Comparison of ENCODE assay signal across 19 cellular contexts in genomic region chrX:49066278-49066677, GRCh38. TPM values are rescaled to one million over a fixed set of nuclear protein-coding genes. Genes with fewer than 3 reads are reported as not detected.
DNase-seq lines count a peak whose midpoint lies in the region; ATAC-seq, FAIRE-seq and TF ChIP-seq lines count a peak whose summit lies in the region.
"Had no signal": no experiment of that assay in that cellular context is flagged by ENCODE, and none has a peak within 500 bp of the region (broad histone marks: within the 10 kb centered on the region; RNA-seq: fewer than 3 reads in every experiment).

No MANE protein-coding gene starts in this region.

- H3K4me3 ChIP-seq in HepG2 (replicated peaks in 1 of 3; ENCODE audit: insufficient read depth in 1 of 3, low read depth in 2 of 3, low read length in 3 of 3) (no peak overlapping the region), right lobe of liver (no peak overlapping the region), WERI-Rb-1 (ENCODE audit: low read depth, low read length) (no peak overlapping the region), osteoblast (ENCODE audit: insufficient read depth, low read length) (no peak overlapping the region), PC-9 (no peak overlapping the region)
- H3K4me3 ChIP-seq: HAP-1 had no signal

- ATAC-seq in HepG2 (no peak), right lobe of liver (no peak)

- TF ChIP-seq CTCF in HepG2 (CRISPR knock-in tag; IDR thresholded peaks at IDR 0.05) (no peak), right lobe of liver (IDR thresholded peaks at IDR 0.05) (no peak), WERI-Rb-1 (IDR thresholded peaks at IDR 0.05; ENCODE audit: low read depth, low read length) (no peak), osteoblast (IDR thresholded peaks at IDR 0.05; ENCODE audit: extremely low read depth, low read depth, low read length) (no peak), PC-9 (conservative IDR thresholded peaks at IDR 0.05) (no peak)

- TF ChIP-seq EP300 in HepG2 (IDR thresholded peaks at IDR 0.05; ENCODE audit: low read depth in 2 of 2, low read length in 2 of 2) (no peak), HepG2 (CRISPR knock-in tag; IDR thresholded peaks at IDR 0.05; ENCODE audit: borderline replicate concordance) (no peak)

- intact Hi-C loops in HepG2 (cut with micrococcal nuclease; ENCODE audit: unreplicated experiment): no loop called here
- intact Hi-C loops in right lobe of liver (cut with DNase I): no loop called here
- intact Hi-C loops in PC-9 (cut with micrococcal nuclease; ENCODE audit: unreplicated experiment): no loop called here

- no peaks in the 10 kb centered on the region for H3K9me2 ChIP-seq in PC-9 (ENCODE audit: insufficient read depth)

- H2AFZ ChIP-seq in HepG2 (ENCODE audit: low read length) (no peak overlapping the region), osteoblast (ENCODE audit: low read length) (no peak overlapping the region), PC-9 (no peak overlapping the region)

- BruUV-seq in HepG2 (replicated peaks; lab: Mats Ljungman, UMichigan) (no TSS peak), PC-9 (replicated peaks; lab: Mats Ljungman, UMichigan) (no TSS peak)

- H3K36me3 ChIP-seq in HepG2 (replicated peaks in 1 of 2; ENCODE audit: control insufficient read depth in 1 of 2, insufficient read depth in 2 of 2, low read length in 2 of 2) (no peaks in the 10 kb centered on the region; a peak in 2 of 5 replicates), right lobe of liver (no peaks in the 10 kb centered on the region), WERI-Rb-1 (no peaks in the 10 kb centered on the region), osteoblast (ENCODE audit: insufficient read depth, low read length) (peaks cover 3% of the 10 kb centered on the region), PC-9 (ENCODE audit: low read depth) (no peaks in the 10 kb centered on the region)
- H3K36me3 ChIP-seq: HAP-1 had no signal

- no peaks in the 10 kb centered on the region for H3K79me2 ChIP-seq in HepG2 (ENCODE audit: insufficient read depth, low read length)
- peaks cover 5% of the 10 kb centered on the region for H3K79me2 ChIP-seq in osteoblast (ENCODE audit: insufficient read depth, low read length)
- H3K79me2 ChIP-seq in PC-9 (ENCODE audit: low read depth): no peaks in the 10 kb centered on the region

- TF ChIP-seq RAD21 in HepG2 (CRISPR knock-in tag; IDR thresholded peaks at IDR 0.05): no peak

- H3K4me1 ChIP-seq in HepG2 (ENCODE audit: insufficient read depth, low read length): peaks cover 12% of the 10 kb centered on the region
- no peaks in the 10 kb centered on the region for H3K4me1 ChIP-seq in right lobe of liver
- no peaks in the 10 kb centered on the region for H3K4me1 ChIP-seq in osteoblast (ENCODE audit: insufficient read depth, low read length)
- no peaks in the 10 kb centered on the region for H3K4me1 ChIP-seq in PC-9 (replicated peaks; ENCODE audit: insufficient read depth)
- H3K4me1 ChIP-seq: HAP-1 had no signal

- TF ChIP-seq POLR2A in HepG2 (IDR thresholded peaks at IDR 0.05; ENCODE audit: insufficient read depth in 1 of 2, low read depth in 2 of 2, low read length in 2 of 2) (no peak), right lobe of liver (IDR thresholded peaks at IDR 0.05) (no peak)

- no peak overlapping the region for H3K9ac ChIP-seq in HepG2 (ENCODE audit: insufficient read depth, low read depth, low read length)

- H4K20me1 ChIP-seq in HepG2 (ENCODE audit: insufficient read depth, low read length) (no peaks in the 10 kb centered on the region), osteoblast (ENCODE audit: insufficient read depth, low read length) (no peaks in the 10 kb centered on the region), PC-9 (ENCODE audit: insufficient read depth) (no peaks in the 10 kb centered on the region)

- DNase-seq in HepG2 (ENCODE audit: low spot score): no peak
- no peak for DNase-seq in right lobe of liver
- no peak for DNase-seq in WERI-Rb-1
- DNase-seq in osteoblast (ENCODE audit: insufficient read length, low spot score, missing footprints): peak; percentile 89
- DNase-seq in PC-9: no peak
- no peak for DNase-seq in occipital lobe (lab: John Stamatoyannopoulos, UW)
- DNase-seq: C1 segment of cervical spinal cord; Calu3; CD4-positive, alpha-beta memory T cell; COR-L47; DMS53; DMS79 treated with DMSO at 0.1 percent for 48 hours; GF-D8; GOT3 had no signal

- FAIRE-seq in HepG2 (lab: Jason Lieb, UNC): no peak
- FAIRE-seq: GM12891, GM18507, H54 had no signal

- H3K27me3 ChIP-seq in HepG2 (ENCODE audit: control insufficient read depth in 1 of 2, insufficient read depth in 2 of 2, low read length in 2 of 2): no peaks in the 10 kb centered on the region
- no peaks in the 10 kb centered on the region for H3K27me3 ChIP-seq in right lobe of liver
- H3K27me3 ChIP-seq in WERI-Rb-1 (ENCODE audit: insufficient read depth, low read depth, severe bottlenecking): peaks cover 3% of the 10 kb centered on the region
- H3K27me3 ChIP-seq in osteoblast (ENCODE audit: insufficient read depth, low read length): no peaks in the 10 kb centered on the region
- no peaks in the 10 kb centered on the region for H3K27me3 ChIP-seq in PC-9 (ENCODE audit: insufficient read depth, low read depth)

- H3K4me2 ChIP-seq in HepG2 (ENCODE audit: low read depth, low read length) (no peak overlapping the region), osteoblast (ENCODE audit: insufficient read depth, low read length) (no peak overlapping the region), PC-9 (no peak overlapping the region)

- H3K27ac ChIP-seq in HepG2 (ENCODE audit: extremely low read length, insufficient read depth, low read length) (no peak overlapping the region), right lobe of liver (no peak overlapping the region), WERI-Rb-1 (peak overlapping the region; percentile 32; the same call in 1 of the 2 replicates), osteoblast (ENCODE audit: low read depth, low read length) (no peak overlapping the region), PC-9 (no peak overlapping the region)

- in situ Hi-C loops in HepG2 (cut with HindIII; ENCODE audit: extremely low pct_ligation_motif_present, low pct_unique_long_range_greater_than_20kb): no loop called here

- POLR2A ChIA-PET in HepG2 (lab: Yijun Ruan, JAX) (no interaction called here), PC-9 (lab: Charles Lee; ENCODE audit: unreplicated experiment) (no interaction called here)

- H3K9me3 ChIP-seq in HepG2 (ENCODE audit: low read length): no peaks in the 10 kb centered on the region
- H3K9me3 ChIP-seq in right lobe of liver: no peaks in the 10 kb centered on the region
- no peaks in the 10 kb centered on the region for H3K9me3 ChIP-seq in WERI-Rb-1 (ENCODE audit: severe bottlenecking)
- no peaks in the 10 kb centered on the region for H3K9me3 ChIP-seq in osteoblast (ENCODE audit: low read depth, low read length)
- no peaks in the 10 kb centered on the region for H3K9me3 ChIP-seq in PC-9 (ENCODE audit: insufficient read depth, low read depth)
- H3K9me3 ChIP-seq: HAP-1 had no signal

- CTCF ChIA-PET in HepG2 (lab: Yijun Ruan, JAX; ENCODE audit: low intra/inter-chr PET ratio, low total read pairs) (no interaction called here), PC-9 (lab: Charles Lee) (no interaction called here)

- 100% methylated on average over 2 of the region's 2 CpGs for WGBS in HepG2 (ENCODE audit: low lambda C conversion rate)
- 63% methylated on average over 2 of the region's 2 CpGs for WGBS in right lobe of liver (ENCODE audit: insufficient coverage, low coverage, low lambda C conversion rate, missing lambda C conversion rate)

- H3F3A ChIP-seq in PC-9 (ENCODE audit: insufficient read depth, low read depth): no peaks in the 10 kb centered on the region

RNA-seq across cellular contexts. Expression of gene CCDC120, which starts 7.5 kb away (rescaled TPM):
- total RNA-seq in HepG2 (2016; rRNA removed; fragmentation: Illumina TruSeq; extraction: Trizol) (0.89 and 1.3 TPM in 2 replicates), right lobe of liver (10 to 100 TPM in 1 of 6 experiments, 1 to 10 TPM in 5; 3.3 to 12.1 (median 4.5) TPM), osteoblast (1.1 and 1.2 TPM in 2 replicates), PC-9 (2021) (20.6 and 23.9 TPM in 2 replicates), occipital lobe (2.0 TPM)
- 0.30 and 0.44 TPM in 2 replicates for total RNA-seq in HepG2 (2016; cell fraction: cytosol; rRNA removed; fragmentation: Illumina TruSeq; extraction: Trizol; ENCODE audit: low read depth)
- total RNA-seq in HepG2 (2016; cell fraction: insoluble cytoplasmic fraction; rRNA removed; fragmentation: Illumina TruSeq; extraction: Trizol): 0.61 and 1.2 TPM in 2 replicates
- 0.83 and 0.90 TPM in 2 replicates for total RNA-seq in HepG2 (2016; cell fraction: membrane; rRNA removed; fragmentation: Illumina TruSeq; extraction: Trizol)
- total RNA-seq in HepG2 (2016; cell fraction: nucleus; rRNA removed; fragmentation: Illumina TruSeq; extraction: Trizol): 1.0 and 2.0 TPM in 2 replicates
- polyA plus RNA-seq in HepG2 (2011; rRNA removed): 3.2 and 3.7 TPM in 2 replicates
- 1.7 and 2.1 TPM in 2 replicates for polyA plus RNA-seq in HepG2 (2011; cell fraction: cytosol; rRNA removed)
- polyA plus RNA-seq in HepG2 (2011; cell fraction: nucleus; rRNA removed): 11.3 and 13.0 TPM in 2 replicates
- 3.2 and 3.9 TPM in 2 replicates for polyA plus RNA-seq in HepG2 (2012)
- 0.15 and 0.16 TPM in 2 replicates for polyA plus RNA-seq in HepG2 (2016; cell fraction: cytosol; fragmentation: Illumina TruSeq; extraction: Trizol; ENCODE audit: low read depth)
- 2.4 and 3.0 TPM in 2 replicates for polyA plus RNA-seq in HepG2 (2016; cell fraction: insoluble cytoplasmic fraction; fragmentation: Illumina TruSeq; extraction: Trizol; ENCODE audit: low read depth)
- 0.78 and 1.0 TPM in 2 replicates for polyA plus RNA-seq in HepG2 (2016; cell fraction: membrane; fragmentation: Illumina TruSeq; extraction: Trizol; ENCODE audit: low read depth)
- polyA plus RNA-seq in HepG2 (2016; cell fraction: nucleus; fragmentation: Illumina TruSeq; extraction: Trizol; ENCODE audit: insufficient read depth, low read depth): 7.3 TPM in 2 replicates
- polyA minus RNA-seq in HepG2 (2011; rRNA and poly(A)+ RNA removed; ENCODE audit: low replicate concordance): 3.1 and 4.9 TPM in 2 replicates
- 1.3 and 1.4 TPM in 2 replicates for polyA minus RNA-seq in HepG2 (2011; cell fraction: cytosol; rRNA and poly(A)+ RNA removed)
- polyA minus RNA-seq in HepG2 (2011; cell fraction: nucleus; rRNA and poly(A)+ RNA removed): 2.8 and 4.2 TPM in 2 replicates
- total RNA-seq: A172 had no signal

RNA-seq across cellular contexts. Expression of gene PRAF2, which starts 7.5 kb away (rescaled TPM):
- total RNA-seq in HepG2 (2016; rRNA removed; fragmentation: Illumina TruSeq; extraction: Trizol) (0.33 TPM in 1 of 2 replicates, not detected in the other), right lobe of liver (10 to 100 TPM in 1 of 6 experiments, 1 to 10 TPM in 5; 3.1 to 11.2 (median 5.1) TPM), osteoblast (12.3 and 15.6 TPM in 2 replicates), PC-9 (2021) (12.8 and 17.6 TPM in 2 replicates), occipital lobe (3.0 TPM)
- total RNA-seq in HepG2 (2016; cell fraction: cytosol; rRNA removed; fragmentation: Illumina TruSeq; extraction: Trizol; ENCODE audit: low read depth): not detected in 2 replicates
- 0.37 TPM in 1 of 2 replicates, not detected in the other for total RNA-seq in HepG2 (2016; cell fraction: insoluble cytoplasmic fraction; rRNA removed; fragmentation: Illumina TruSeq; extraction: Trizol)
- not detected in 2 replicates for total RNA-seq in HepG2 (2016; cell fraction: membrane; rRNA removed; fragmentation: Illumina TruSeq; extraction: Trizol)
- 1.0 TPM in 1 of 2 replicates, not detected in the other for total RNA-seq in HepG2 (2016; cell fraction: nucleus; rRNA removed; fragmentation: Illumina TruSeq; extraction: Trizol)
- polyA plus RNA-seq in HepG2 (2011; rRNA removed): 2.6 and 4.3 TPM in 2 replicates
- 0.94 and 1.1 TPM in 2 replicates for polyA plus RNA-seq in HepG2 (2011; cell fraction: cytosol; rRNA removed)
- polyA plus RNA-seq in HepG2 (2011; cell fraction: nucleus; rRNA removed): 16.4 and 19.7 TPM in 2 replicates
- polyA plus RNA-seq in HepG2 (2012): 2.0 and 3.1 TPM in 2 replicates
- 0.26 TPM in 1 of 2 replicates, not detected in the other for polyA plus RNA-seq in HepG2 (2016; cell fraction: cytosol; fragmentation: Illumina TruSeq; extraction: Trizol; ENCODE audit: low read depth)
- polyA plus RNA-seq in HepG2 (2016; cell fraction: insoluble cytoplasmic fraction; fragmentation: Illumina TruSeq; extraction: Trizol; ENCODE audit: low read depth): 0.58 TPM in 1 of 2 replicates, not detected in the other
- polyA plus RNA-seq in HepG2 (2016; cell fraction: membrane; fragmentation: Illumina TruSeq; extraction: Trizol; ENCODE audit: low read depth): 0.17 and 0.50 TPM in 2 replicates
- polyA plus RNA-seq in HepG2 (2016; cell fraction: nucleus; fragmentation: Illumina TruSeq; extraction: Trizol; ENCODE audit: insufficient read depth, low read depth): 3.4 and 4.5 TPM in 2 replicates
- 0.84 and 7.9 TPM in 2 replicates for polyA minus RNA-seq in HepG2 (2011; rRNA and poly(A)+ RNA removed; ENCODE audit: low replicate concordance)
- not detected in 2 replicates for polyA minus RNA-seq in HepG2 (2011; cell fraction: cytosol; rRNA and poly(A)+ RNA removed)
- polyA minus RNA-seq in HepG2 (2011; cell fraction: nucleus; rRNA and poly(A)+ RNA removed): 1.7 and 5.3 TPM in 2 replicates

RNA-seq across cellular contexts. Expression of gene WDR45, which starts 13.4 kb away (rescaled TPM):
- 14.0 and 16.4 TPM in 2 replicates for total RNA-seq in HepG2 (2016; rRNA removed; fragmentation: Illumina TruSeq; extraction: Trizol)
- 18.4 and 20.2 TPM in 2 replicates for total RNA-seq in HepG2 (2016; cell fraction: cytosol; rRNA removed; fragmentation: Illumina TruSeq; extraction: Trizol; ENCODE audit: low read depth)
- total RNA-seq in HepG2 (2016; cell fraction: insoluble cytoplasmic fraction; rRNA removed; fragmentation: Illumina TruSeq; extraction: Trizol): 16.0 and 19.4 TPM in 2 replicates
- total RNA-seq in HepG2 (2016; cell fraction: membrane; rRNA removed; fragmentation: Illumina TruSeq; extraction: Trizol): 18.8 and 22.7 TPM in 2 replicates
- 17.9 and 19.4 TPM in 2 replicates for total RNA-seq in HepG2 (2016; cell fraction: nucleus; rRNA removed; fragmentation: Illumina TruSeq; extraction: Trizol)
- polyA plus RNA-seq in HepG2 (2011; rRNA removed): 65.5 and 91.1 TPM in 2 replicates
- polyA plus RNA-seq in HepG2 (2011; cell fraction: cytosol; rRNA removed): 48.7 and 57.4 TPM in 2 replicates
- polyA plus RNA-seq in HepG2 (2011; cell fraction: nucleus; rRNA removed): 386 and 474 TPM in 2 replicates
- polyA plus RNA-seq in HepG2 (2012): 30.1 and 49.9 TPM in 2 replicates
- 15.5 and 17.3 TPM in 2 replicates for polyA plus RNA-seq in HepG2 (2016; cell fraction: cytosol; fragmentation: Illumina TruSeq; extraction: Trizol; ENCODE audit: low read depth)
- 18.7 and 19.8 TPM in 2 replicates for polyA plus RNA-seq in HepG2 (2016; cell fraction: insoluble cytoplasmic fraction; fragmentation: Illumina TruSeq; extraction: Trizol; ENCODE audit: low read depth)
- polyA plus RNA-seq in HepG2 (2016; cell fraction: membrane; fragmentation: Illumina TruSeq; extraction: Trizol; ENCODE audit: low read depth): 14.2 and 18.3 TPM in 2 replicates
- 44.7 and 54.6 TPM in 2 replicates for polyA plus RNA-seq in HepG2 (2016; cell fraction: nucleus; fragmentation: Illumina TruSeq; extraction: Trizol; ENCODE audit: insufficient read depth, low read depth)
- polyA minus RNA-seq in HepG2 (2011; rRNA and poly(A)+ RNA removed; ENCODE audit: low replicate concordance): 64.1 and 271 TPM in 2 replicates
- polyA minus RNA-seq in HepG2 (2011; cell fraction: cytosol; rRNA and poly(A)+ RNA removed): 14.8 and 18.8 TPM in 2 replicates
- 53.6 and 83.3 TPM in 2 replicates for polyA minus RNA-seq in HepG2 (2011; cell fraction: nucleus; rRNA and poly(A)+ RNA removed)
- total RNA-seq in right lobe of liver: 10 to 100 TPM; 31.8 to 65.2 (median 47.9) TPM
- 86.5 and 97.5 TPM in 2 replicates for total RNA-seq in osteoblast
- 36.7 and 43.4 TPM in 2 replicates for total RNA-seq in PC-9 (2021)
- total RNA-seq in occipital lobe: 23.9 TPM

RNA-seq across cellular contexts. Expression of gene TFE3, which starts 23.1 kb away (rescaled TPM):
- total RNA-seq in HepG2 (2016; rRNA removed; fragmentation: Illumina TruSeq; extraction: Trizol) (8.8 and 12.3 TPM in 2 replicates), right lobe of liver (10 to 100 TPM; 14.9 to 43.3 (median 23.3) TPM), osteoblast (36.2 and 46.7 TPM in 2 replicates), PC-9 (2021) (27.2 and 33.7 TPM in 2 replicates), occipital lobe (8.1 TPM)
- total RNA-seq in HepG2 (2016; cell fraction: cytosol; rRNA removed; fragmentation: Illumina TruSeq; extraction: Trizol; ENCODE audit: low read depth): 7.1 and 7.8 TPM in 2 replicates
- total RNA-seq in HepG2 (2016; cell fraction: insoluble cytoplasmic fraction; rRNA removed; fragmentation: Illumina TruSeq; extraction: Trizol): 7.3 and 11.4 TPM in 2 replicates
- 19.2 and 21.8 TPM in 2 replicates for total RNA-seq in HepG2 (2016; cell fraction: membrane; rRNA removed; fragmentation: Illumina TruSeq; extraction: Trizol)
- 7.7 and 10.3 TPM in 2 replicates for total RNA-seq in HepG2 (2016; cell fraction: nucleus; rRNA removed; fragmentation: Illumina TruSeq; extraction: Trizol)
- polyA plus RNA-seq in HepG2 (2011; rRNA removed): 8.3 and 13.1 TPM in 2 replicates
- 7.3 and 11.0 TPM in 2 replicates for polyA plus RNA-seq in HepG2 (2011; cell fraction: cytosol; rRNA removed)
- polyA plus RNA-seq in HepG2 (2011; cell fraction: nucleus; rRNA removed): 18.5 and 24.4 TPM in 2 replicates
- 13.3 and 22.4 TPM in 2 replicates for polyA plus RNA-seq in HepG2 (2012)
- polyA plus RNA-seq in HepG2 (2016; cell fraction: cytosol; fragmentation: Illumina TruSeq; extraction: Trizol; ENCODE audit: low read depth): 12.4 and 13.7 TPM in 2 replicates
- 17.3 and 24.4 TPM in 2 replicates for polyA plus RNA-seq in HepG2 (2016; cell fraction: insoluble cytoplasmic fraction; fragmentation: Illumina TruSeq; extraction: Trizol; ENCODE audit: low read depth)
- polyA plus RNA-seq in HepG2 (2016; cell fraction: membrane; fragmentation: Illumina TruSeq; extraction: Trizol; ENCODE audit: low read depth): 30.6 and 31.9 TPM in 2 replicates
- 31.0 and 32.9 TPM in 2 replicates for polyA plus RNA-seq in HepG2 (2016; cell fraction: nucleus; fragmentation: Illumina TruSeq; extraction: Trizol; ENCODE audit: insufficient read depth, low read depth)
- polyA minus RNA-seq in HepG2 (2011; rRNA and poly(A)+ RNA removed; ENCODE audit: low replicate concordance): 19.4 and 40.0 TPM in 2 replicates
- polyA minus RNA-seq in HepG2 (2011; cell fraction: cytosol; rRNA and poly(A)+ RNA removed): 13.7 and 14.2 TPM in 2 replicates
- 12.0 and 14.9 TPM in 2 replicates for polyA minus RNA-seq in HepG2 (2011; cell fraction: nucleus; rRNA and poly(A)+ RNA removed)

RNA-seq across cellular contexts. Expression of gene GPKOW, which starts 57.3 kb away (rescaled TPM):
- total RNA-seq in HepG2 (2016; rRNA removed; fragmentation: Illumina TruSeq; extraction: Trizol): 18.7 and 21.5 TPM in 2 replicates
- total RNA-seq in HepG2 (2016; cell fraction: cytosol; rRNA removed; fragmentation: Illumina TruSeq; extraction: Trizol; ENCODE audit: low read depth): 1.9 and 2.4 TPM in 2 replicates
- 17.8 and 20.5 TPM in 2 replicates for total RNA-seq in HepG2 (2016; cell fraction: insoluble cytoplasmic fraction; rRNA removed; fragmentation: Illumina TruSeq; extraction: Trizol)
- total RNA-seq in HepG2 (2016; cell fraction: membrane; rRNA removed; fragmentation: Illumina TruSeq; extraction: Trizol): 4.0 and 4.1 TPM in 2 replicates
- total RNA-seq in HepG2 (2016; cell fraction: nucleus; rRNA removed; fragmentation: Illumina TruSeq; extraction: Trizol): 7.2 and 9.0 TPM in 2 replicates
- 22.6 and 26.2 TPM in 2 replicates for polyA plus RNA-seq in HepG2 (2011; rRNA removed)
- 27.2 and 29.3 TPM in 2 replicates for polyA plus RNA-seq in HepG2 (2011; cell fraction: cytosol; rRNA removed)
- polyA plus RNA-seq in HepG2 (2011; cell fraction: nucleus; rRNA removed): 11.7 and 13.7 TPM in 2 replicates
- polyA plus RNA-seq in HepG2 (2012): 14.0 and 17.6 TPM in 2 replicates
- 1.6 and 2.0 TPM in 2 replicates for polyA plus RNA-seq in HepG2 (2016; cell fraction: cytosol; fragmentation: Illumina TruSeq; extraction: Trizol; ENCODE audit: low read depth)
- 21.6 and 21.9 TPM in 2 replicates for polyA plus RNA-seq in HepG2 (2016; cell fraction: insoluble cytoplasmic fraction; fragmentation: Illumina TruSeq; extraction: Trizol; ENCODE audit: low read depth)
- 2.3 and 2.5 TPM in 2 replicates for polyA plus RNA-seq in HepG2 (2016; cell fraction: membrane; fragmentation: Illumina TruSeq; extraction: Trizol; ENCODE audit: low read depth)
- polyA plus RNA-seq in HepG2 (2016; cell fraction: nucleus; fragmentation: Illumina TruSeq; extraction: Trizol; ENCODE audit: insufficient read depth, low read depth): 11.4 and 12.8 TPM in 2 replicates
- 10.7 and 22.1 TPM in 2 replicates for polyA minus RNA-seq in HepG2 (2011; rRNA and poly(A)+ RNA removed; ENCODE audit: low replicate concordance)
- polyA minus RNA-seq in HepG2 (2011; cell fraction: cytosol; rRNA and poly(A)+ RNA removed): 9.2 and 12.6 TPM in 2 replicates
- 8.0 and 8.5 TPM in 2 replicates for polyA minus RNA-seq in HepG2 (2011; cell fraction: nucleus; rRNA and poly(A)+ RNA removed)
- 10 to 100 TPM in 3 of 6 experiments, 1 to 10 TPM in 3; 9.3 to 14.9 (median 10.2) TPM for total RNA-seq in right lobe of liver
- total RNA-seq in osteoblast: 12.4 and 14.1 TPM in 2 replicates
- 12.8 and 17.6 TPM in 2 replicates for total RNA-seq in PC-9 (2021)
- total RNA-seq in occipital lobe: 18.2 TPM
